ENCODE assay signal across 25 cellular contexts in genomic region chr14:89357655-89358297, GRCh38. TPM values are rescaled to one million over a fixed set of nuclear protein-coding genes. Genes with fewer than 3 reads are reported as not detected.
DNase-seq lines count a peak whose midpoint lies in the region; ATAC-seq lines count a peak whose summit lies in the region.
"Had no signal": no experiment of that assay in that cellular context is flagged by ENCODE, and none has a peak within 500 bp of the region (broad histone marks: within the 10 kb centered on the region; RNA-seq: fewer than 3 reads in every experiment).

No MANE protein-coding gene starts in this region.

- POLR2A ChIA-PET in CD4-positive, alpha-beta memory T cell (lab: Charles Lee; ENCODE audit: partially characterized antibody) = interaction anchor here (1.2 kb wide), 1 partner anchor 8 kb away, joined by 3 read pairs; no protein-coding TSS in a partner anchor
- POLR2A ChIA-PET in T-cell (lab: Charles Lee) = no interaction called here
- POLR2A ChIA-PET in naive thymus-derived CD8-positive, alpha-beta T cell (lab: Charles Lee) = no interaction called here

- no peak overlapping the region for H3K56ac ChIP-seq in mesendoderm (ENCODE audit: low read length)

- H3K27me3 ChIP-seq in CD4-positive, alpha-beta memory T cell (ENCODE audit: insufficient read depth, low read length) = no peaks in the 10 kb centered on the region
- H3K27me3 ChIP-seq in mesendoderm (ENCODE audit: insufficient read depth, low read length, poor library complexity) = no peaks in the 10 kb centered on the region
- H3K27me3 ChIP-seq: SJCRH30, tibial artery had no signal

- no peak overlapping the region for H3K4me3 ChIP-seq in CD4-positive, alpha-beta memory T cell (ENCODE audit: low read length in 2 of 2)
- H3K4me3 ChIP-seq in mesendoderm (ENCODE audit: low read length) = no peak overlapping the region
- H3K4me3 ChIP-seq: coronary artery, GM23248, PC-9, SJCRH30, smooth muscle cell, tibial artery had no signal

- ATAC-seq in T-cell (replicated peaks in 1 of 4) (no peak), HG03378 (IDR thresholded peaks at IDR 0.05; ENCODE audit: unreplicated experiment) (no peak)
- no peak for ATAC-seq in naive thymus-derived CD8-positive, alpha-beta T cell
- ATAC-seq: stimulated activated naive CD8-positive, alpha-beta T cell treated with anti-CD3 and anti-CD28 coated beads, Interleukin-15, amount 100 ng/mL, for 72 hours; T-helper 17 cell had no signal

- no peaks in the 10 kb centered on the region for H3K27me3 Mint-ChIP-seq in CD4-positive, alpha-beta memory T cell
- no peaks in the 10 kb centered on the region for H3K27me3 Mint-ChIP-seq in IgD-negative memory B cell
- no peaks in the 10 kb centered on the region for H3K27me3 Mint-ChIP-seq in T-cell
- H3K27me3 Mint-ChIP-seq in naive thymus-derived CD8-positive, alpha-beta T cell = no peaks in the 10 kb centered on the region
- H3K27me3 Mint-ChIP-seq: stimulated activated naive CD8-positive, alpha-beta T cell treated with anti-CD3 and anti-CD28 coated beads, Interleukin-15, amount 100 ng/mL, for 72 hours; T-helper 17 cell had no signal

- H3K4ac ChIP-seq in mesendoderm (ENCODE audit: low read depth, low read length) = no peak overlapping the region

- whole genome bisulfite sequencing in mesendoderm (ENCODE audit: extremely low coverage, insufficient coverage, low lambda C conversion rate) = no CpG with 5 or more reads among the region's 8 CpGs

- H2BK120ac ChIP-seq in mesendoderm (ENCODE audit: low read depth, low read length) = no peak overlapping the region

- H3K79me1 ChIP-seq in mesendoderm (ENCODE audit: low read length) = peaks cover 3% of the 10 kb centered on the region

- H3K27ac ChIP-seq in CD4-positive, alpha-beta memory T cell (ENCODE audit: low read depth, low read length) = no peak overlapping the region
- H3K27ac ChIP-seq in mesendoderm (ENCODE audit: low read depth, low read length) = no peak overlapping the region
- H3K27ac ChIP-seq: coronary artery, GM23248, PC-9, SJCRH30 had no signal

- H3K4me3 Mint-ChIP-seq in CD4-positive, alpha-beta memory T cell = no peak overlapping the region
- H3K4me3 Mint-ChIP-seq in IgD-negative memory B cell (no peak overlapping the region), T-cell (no peak overlapping the region)
- no peak overlapping the region for H3K4me3 Mint-ChIP-seq in naive thymus-derived CD8-positive, alpha-beta T cell
- H3K4me3 Mint-ChIP-seq: endodermal cell; stimulated activated naive CD8-positive, alpha-beta T cell treated with anti-CD3 and anti-CD28 coated beads, Interleukin-15, amount 100 ng/mL, for 72 hours; T-helper 17 cell had no signal

- no peak overlapping the region for H2AK5ac ChIP-seq in mesendoderm (ENCODE audit: low read length)

- no peak overlapping the region for H4K5ac ChIP-seq in mesendoderm (ENCODE audit: low read length)

- no peaks in the 10 kb centered on the region for H3K9me3 ChIP-seq in CD4-positive, alpha-beta memory T cell (ENCODE audit: control insufficient read depth in 1 of 2, low read length in 2 of 2)
- H3K9me3 ChIP-seq: SJCRH30, tibial artery had no signal

- H3K9me3 Mint-ChIP-seq in CD4-positive, alpha-beta memory T cell = no peaks in the 10 kb centered on the region
- H3K9me3 Mint-ChIP-seq in IgD-negative memory B cell = no peaks in the 10 kb centered on the region
- no peaks in the 10 kb centered on the region for H3K9me3 Mint-ChIP-seq in T-cell
- peaks cover 0 to 4% (median 0%) of the 10 kb centered on the region in 9 donors for H3K9me3 Mint-ChIP-seq in naive thymus-derived CD8-positive, alpha-beta T cell
- H3K9me3 Mint-ChIP-seq: endodermal cell had no signal

- CTCF ChIA-PET in CD4-positive, alpha-beta memory T cell (lab: Charles Lee; ENCODE audit: partially characterized antibody) = interaction anchor here (0.7 kb wide), 1 partner anchor 112 kb away, joined by 3 read pairs; no protein-coding TSS in a partner anchor
- CTCF ChIA-PET in T-cell (lab: Charles Lee) = interaction anchor here in 1 of 2 donors (0.5 to 0.9 kb wide), 2 partner anchors 15 to 164 kb away, joined by 3 to 6 read pairs; no protein-coding TSS in a partner anchor

- H3K27ac Mint-ChIP-seq in CD4-positive, alpha-beta memory T cell = peak overlapping the region in 4 of 7 donors; percentile 29 to 59 (median 40)
- H3K27ac Mint-ChIP-seq in IgD-negative memory B cell = peak overlapping the region; percentile 30 to 81 (median 71)
- H3K27ac Mint-ChIP-seq in T-cell = peak overlapping the region; percentile 32 to 58
- H3K27ac Mint-ChIP-seq in naive thymus-derived CD8-positive, alpha-beta T cell = peak overlapping the region in 8 of 10 donors; percentile 4 to 83 (median 46)
- H3K27ac Mint-ChIP-seq: endodermal cell had no signal

- DNase-seq in CD4-positive, alpha-beta memory T cell = no peak
- DNase-seq in T-cell (no peak), mesendoderm (no peak), mesenteric fat pad (ENCODE audit: low spot score) (no peak)
- no peak for DNase-seq in naive thymus-derived CD8-positive, alpha-beta T cell
- DNase-seq: activated CD4-positive, alpha-beta T cell treated with anti-CD3 and anti-CD28 coated beads for 48 hours; activated gamma-delta T cell; amniotic stem cell; DND-41; endodermal cell; GM23248; NCI-H1436 treated with DMSO at 0.1 percent for 48 hours; NCI-H2171; NCI-H69; occipital lobe; PC-9; SJCRH30; stimulated activated CD4-positive, alpha-beta T cell treated with anti-CD3 and anti-CD28 coated beads, Interleukin-4, amount 100 ng/mL, for 1 hour; stimulated activated naive CD8-positive, alpha-beta T cell treated with anti-CD3 and anti-CD28 coated beads, Interleukin-15, amount 100 ng/mL, for 72 hours; T-helper 17 cell; tibial artery had no signal

- H3K36me3 ChIP-seq in CD4-positive, alpha-beta memory T cell (ENCODE audit: insufficient read depth, low read length) = no peaks in the 10 kb centered on the region
- H3K36me3 ChIP-seq in mesendoderm (ENCODE audit: control insufficient read depth, insufficient read depth, low read length) = no peaks in the 10 kb centered on the region
- H3K36me3 ChIP-seq: SJCRH30, tibial artery had no signal

- H2BK5ac ChIP-seq in mesendoderm (ENCODE audit: low read length) = no peak overlapping the region

- no peak overlapping the region for H3K4me2 ChIP-seq in mesendoderm (ENCODE audit: low read length)
- H3K4me2 ChIP-seq: PC-9, smooth muscle cell had no signal

- H4K8ac ChIP-seq in mesendoderm (ENCODE audit: low read depth, low read length) = no peak overlapping the region

- peaks cover 22% of the 10 kb centered on the region for H3K79me2 ChIP-seq in mesendoderm (ENCODE audit: control insufficient read depth, insufficient read depth, low read length)

- H3K18ac ChIP-seq in mesendoderm (ENCODE audit: low read length) = no peak overlapping the region

- no peak overlapping the region for H3K9ac ChIP-seq in mesendoderm (ENCODE audit: low read length)
- H3K9ac ChIP-seq: GM23248 had no signal

- H3K4me1 ChIP-seq in CD4-positive, alpha-beta memory T cell (ENCODE audit: insufficient read depth, low read length) = peaks cover 19% of the 10 kb centered on the region
- peaks cover under 1% of the 10 kb centered on the region for H3K4me1 ChIP-seq in mesendoderm (ENCODE audit: control insufficient read depth, low read depth, low read length)
- H3K4me1 ChIP-seq: SJCRH30 had no signal

- H3K4me1 Mint-ChIP-seq in CD4-positive, alpha-beta memory T cell = peaks cover 23 to 50% (median 36%) of the 10 kb centered on the region in 4 donors
- peaks cover 35 to 36% (median 35%) of the 10 kb centered on the region in 3 donors for H3K4me1 Mint-ChIP-seq in IgD-negative memory B cell
- H3K4me1 Mint-ChIP-seq in T-cell = peaks cover 40 to 46% (median 44%) of the 10 kb centered on the region in 3 donors
- peaks cover 24 to 57% (median 53%) of the 10 kb centered on the region in 4 donors for H3K4me1 Mint-ChIP-seq in naive thymus-derived CD8-positive, alpha-beta T cell

- H2BK15ac ChIP-seq in mesendoderm (replicated peaks; ENCODE audit: low read depth) = no peak overlapping the region

- no peak overlapping the region for H3K23ac ChIP-seq in mesendoderm (ENCODE audit: low read length)

- H3K36me3 Mint-ChIP-seq in CD4-positive, alpha-beta memory T cell = no peaks in the 10 kb centered on the region
- H3K36me3 Mint-ChIP-seq in IgD-negative memory B cell = peaks cover 2% of the 10 kb centered on the region
- peaks cover 5% of the 10 kb centered on the region for H3K36me3 Mint-ChIP-seq in T-cell
- peaks cover 0 to 5% (median 0%) of the 10 kb centered on the region in 3 donors for H3K36me3 Mint-ChIP-seq in naive thymus-derived CD8-positive, alpha-beta T cell

- intact Hi-C loops in CD4-positive, alpha-beta memory T cell (cut with micrococcal nuclease) = no loop called here

RNA-seq across cellular contexts. Expression of gene FOXN3, which starts 59.3 kb away (rescaled TPM):
- total RNA-seq in CD4-positive, alpha-beta memory T cell = 100 to 1,000 TPM; 109 to 111 TPM
- 100 to 1,000 TPM in 1 of 2 donors, 10 to 100 TPM in 1; 92.6 to 103 TPM for polyA plus RNA-seq in CD4-positive, alpha-beta memory T cell
- polyA plus RNA-seq in IgD-negative memory B cell = 62.5 TPM
- total RNA-seq in T-cell = 100 to 1,000 TPM in 3 of 5 donors, 10 to 100 TPM in 2; 92.8 to 176 (median 103) TPM
- total RNA-seq in naive thymus-derived CD8-positive, alpha-beta T cell = 100 to 1,000 TPM; 125 to 141 TPM
- polyA plus RNA-seq in naive thymus-derived CD8-positive, alpha-beta T cell = 100 to 1,000 TPM; 107 to 148 (median 116) TPM
- polyA plus RNA-seq in mesendoderm (2013, experiment 1 of 2) = 45.2 TPM
- 47.9 TPM for polyA plus RNA-seq in mesendoderm (2013, experiment 2 of 2)
- total RNA-seq in mesenteric fat pad = 136 TPM
